In genomic region chr9:134485653-134486052, GRCh38 we compare ENCODE assay signal across 19 cellular contexts.
A peak's percentile ranks its signal among the peaks of the same experiment; 100 is the strongest.
DNase-seq lines count a peak whose midpoint lies in the region; ATAC-seq and TF ChIP-seq lines count a peak whose summit lies in the region.
"Had no signal": no experiment of that assay in that cellular context is flagged by ENCODE, and none has a peak within 500 bp of the region (broad histone marks: within the 10 kb centered on the region; RNA-seq: fewer than 3 reads in every experiment).

No MANE protein-coding gene starts in this region.

- peak; percentile 5 for DNase-seq in activated naive CD8-positive, alpha-beta T cell treated with anti-CD3 and anti-CD28 coated beads, Interleukin-2, amount 10 ng/mL, durations not matched to agents 7 days and 5 days
- no peak for DNase-seq in activated naive CD8-positive, alpha-beta T cell treated with anti-CD3 and anti-CD28 coated beads for 36 hours
- DNase-seq in ascending aorta (ENCODE audit: low spot score in 2 of 2): peak in 1 of 2 donors; percentile 37
- DNase-seq in neuronal stem cell (ENCODE audit: low spot score): no peak
- DNase-seq in tibial artery: peak in 1 of 2 donors; percentile 27
- DNase-seq in activated naive CD4-positive, alpha-beta T cell treated with Interleukin-2 at 50 U/mL for 16 hours: no peak
- no peak for DNase-seq in hepatocyte (ENCODE audit: low spot score)
- DNase-seq: 8988T, C1 segment of cervical spinal cord, DMS 273 treated with DMSO at 0.1 percent for 48 hours, GDM1, MM.1S, NCI-H1092 treated with DMSO at 0.1 percent for 48 hours, NCI-H2107, NCI-H2227 treated with DMSO at 0.1 percent for 48 hours, NCI-H524, SHP77 had no signal

- H3K9me3 Mint-ChIP-seq in activated naive CD8-positive, alpha-beta T cell treated with anti-CD3 and anti-CD28 coated beads, Interleukin-2, amount 10 ng/mL, durations not matched to agents 7 days and 5 days: no peaks in the 10 kb centered on the region
- no peaks in the 10 kb centered on the region for H3K9me3 Mint-ChIP-seq in activated naive CD8-positive, alpha-beta T cell treated with anti-CD3 and anti-CD28 coated beads for 36 hours

- H3K27ac Mint-ChIP-seq in activated naive CD8-positive, alpha-beta T cell treated with anti-CD3 and anti-CD28 coated beads, Interleukin-2, amount 10 ng/mL, durations not matched to agents 7 days and 5 days: no peak overlapping the region
- H3K27ac Mint-ChIP-seq in activated naive CD8-positive, alpha-beta T cell treated with anti-CD3 and anti-CD28 coated beads for 36 hours: no peak overlapping the region

- no peak overlapping the region for H2BK120ac ChIP-seq in neuronal stem cell (ENCODE audit: low read depth, low read length)

- H3K4me3 ChIP-seq in ascending aorta (no peak overlapping the region), neuronal stem cell (ENCODE audit: low read length in 2 of 2) (no peak overlapping the region), tibial artery (no peak overlapping the region), hepatocyte (no peak overlapping the region)

- no peaks in the 10 kb centered on the region for H3K27me3 ChIP-seq in ascending aorta
- peaks cover 0 to 48% (median 0%) of the 10 kb centered on the region in 3 experiments for H3K27me3 ChIP-seq in neuronal stem cell (ENCODE audit: control insufficient read depth in 3 of 3, insufficient read depth in 3 of 3, low read depth in 1 of 3, low read length in 3 of 3)
- H3K27me3 ChIP-seq in tibial artery: no peaks in the 10 kb centered on the region
- H3K27me3 ChIP-seq in hepatocyte: no peaks in the 10 kb centered on the region

- H3K36me3 Mint-ChIP-seq in activated naive CD8-positive, alpha-beta T cell treated with anti-CD3 and anti-CD28 coated beads, Interleukin-2, amount 10 ng/mL, durations not matched to agents 7 days and 5 days: no peaks in the 10 kb centered on the region
- H3K36me3 Mint-ChIP-seq in activated naive CD8-positive, alpha-beta T cell treated with anti-CD3 and anti-CD28 coated beads for 36 hours: no peaks in the 10 kb centered on the region

- ATAC-seq in activated naive CD8-positive, alpha-beta T cell treated with anti-CD3 and anti-CD28 coated beads, Interleukin-2, amount 10 ng/mL, durations not matched to agents 7 days and 5 days (ENCODE audit: low read depth): no peak
- ATAC-seq in GM21825 (IDR thresholded peaks at IDR 0.05; ENCODE audit: unreplicated experiment): no peak
- ATAC-seq: HepG2 had no signal

- H3K14ac ChIP-seq in neuronal stem cell (ENCODE audit: low read length): no peak overlapping the region

- no peaks in the 10 kb centered on the region for H3K9me3 ChIP-seq in ascending aorta
- no peaks in the 10 kb centered on the region for H3K9me3 ChIP-seq in neuronal stem cell (replicated peaks in 1 of 2; ENCODE audit: control insufficient read depth in 2 of 2, insufficient read depth in 1 of 2, low read depth in 1 of 2, low read length in 2 of 2)
- H3K9me3 ChIP-seq in tibial artery: no peaks in the 10 kb centered on the region
- no peaks in the 10 kb centered on the region for H3K9me3 ChIP-seq in hepatocyte (ENCODE audit: low read depth)

- H3K27ac ChIP-seq in ascending aorta (peak overlapping the region; percentile 63 to 70), neuronal stem cell (replicated peaks; ENCODE audit: low read length) (no peak overlapping the region), tibial artery (peak overlapping the region; percentile 52 to 55), hepatocyte (no peak overlapping the region)

- no peaks in the 10 kb centered on the region for H3K79me2 ChIP-seq in hepatocyte

- no peak overlapping the region for H3K4ac ChIP-seq in neuronal stem cell (ENCODE audit: low read length)

- H3K36me3 ChIP-seq in ascending aorta: no peaks in the 10 kb centered on the region
- no peaks in the 10 kb centered on the region for H3K36me3 ChIP-seq in neuronal stem cell (replicated peaks in 1 of 2; ENCODE audit: control insufficient read depth in 2 of 2, insufficient read depth in 2 of 2, low read length in 2 of 2)
- H3K36me3 ChIP-seq in tibial artery: no peaks in the 10 kb centered on the region
- H3K36me3 ChIP-seq in hepatocyte (replicated peaks; ENCODE audit: insufficient read depth, low read depth): no peaks in the 10 kb centered on the region

- peak overlapping the region; percentile 76 for H2AK5ac ChIP-seq in neuronal stem cell (ENCODE audit: low read depth, low read length)

- H3K4me2 ChIP-seq in neuronal stem cell (ENCODE audit: insufficient read depth, low read length, poor library complexity, severe bottlenecking) (no peak overlapping the region), hepatocyte (no peak overlapping the region)

- no peak overlapping the region for H3K23ac ChIP-seq in neuronal stem cell (ENCODE audit: low read depth, low read length, poor library complexity)

- H3K4me1 ChIP-seq in ascending aorta (no peaks in the 10 kb centered on the region), neuronal stem cell (ENCODE audit: control insufficient read depth in 2 of 2, insufficient read depth in 1 of 2, low read depth in 1 of 2, low read length in 2 of 2) (no peaks in the 10 kb centered on the region), tibial artery (peaks cover 0 to 8% (median 0%) of the 10 kb centered on the region in 4 donors), hepatocyte (ENCODE audit: insufficient read depth) (no peaks in the 10 kb centered on the region)

- no peaks in the 10 kb centered on the region for H3K79me1 ChIP-seq in neuronal stem cell (ENCODE audit: low read depth, low read length)

- no peaks in the 10 kb centered on the region for H3K4me1 Mint-ChIP-seq in activated naive CD8-positive, alpha-beta T cell treated with anti-CD3 and anti-CD28 coated beads, Interleukin-2, amount 10 ng/mL, durations not matched to agents 7 days and 5 days
- H3K4me1 Mint-ChIP-seq in activated naive CD8-positive, alpha-beta T cell treated with anti-CD3 and anti-CD28 coated beads for 36 hours: no peaks in the 10 kb centered on the region

- no CpG with 5 or more reads among the region's 8 CpGs for WGBS in neuronal stem cell (ENCODE audit: extremely low coverage in 2 of 2, insufficient read length in 2 of 2, insufficient replicate concordance in 1 of 2), 2 donors
- 96% methylated on average over 8 of the region's 8 CpGs for WGBS in hepatocyte (ENCODE audit: low lambda C conversion rate, missing lambda C conversion rate)

- H4K91ac ChIP-seq in neuronal stem cell (ENCODE audit: low read depth, low read length, poor library complexity): no peak overlapping the region

- no peak overlapping the region for H2BK12ac ChIP-seq in neuronal stem cell (ENCODE audit: low read length)

- H3K4me3 Mint-ChIP-seq in activated naive CD8-positive, alpha-beta T cell treated with anti-CD3 and anti-CD28 coated beads, Interleukin-2, amount 10 ng/mL, durations not matched to agents 7 days and 5 days: no peak overlapping the region
- H3K4me3 Mint-ChIP-seq in activated naive CD8-positive, alpha-beta T cell treated with anti-CD3 and anti-CD28 coated beads for 36 hours: no peak overlapping the region

- H3K18ac ChIP-seq in neuronal stem cell (ENCODE audit: low read length): peak overlapping the region; percentile 44

- intact Hi-C loops in ascending aorta (cut with DNase I): loop anchor here (5.0 kb wide), 1 partner anchor 38 kb away; no protein-coding TSS in a partner anchor
- intact Hi-C loops in tibial artery (cut with DNase I; ENCODE audit: low total_unique reads): no loop called here

- H2BK15ac ChIP-seq in neuronal stem cell (ENCODE audit: low read length): no peak overlapping the region

- TF ChIP-seq CTCF in ascending aorta (IDR thresholded peaks at IDR 0.05) (no peak), tibial artery (IDR thresholded peaks at IDR 0.05) (no peak), hepatocyte (IDR thresholded peaks at IDR 0.05; ENCODE audit: poor library complexity) (no peak)

- H4K8ac ChIP-seq in neuronal stem cell (ENCODE audit: low read depth, low read length): no peak overlapping the region

- no peaks in the 10 kb centered on the region for H4K20me1 ChIP-seq in hepatocyte (ENCODE audit: insufficient read depth, poor library complexity, severe bottlenecking)

- H2AFZ ChIP-seq in neuronal stem cell (ENCODE audit: low read length) (no peak overlapping the region), hepatocyte (no peak overlapping the region)

- H3K9me2 ChIP-seq in hepatocyte (replicated peaks; ENCODE audit: insufficient read depth): no peaks in the 10 kb centered on the region

- no peak overlapping the region for H3K9ac ChIP-seq in neuronal stem cell (ENCODE audit: low read depth, low read length, poor library complexity)

- POLR2A ChIA-PET in activated naive CD8-positive, alpha-beta T cell treated with anti-CD3 and anti-CD28 coated beads, Interleukin-2, amount 10 ng/mL, durations not matched to agents 7 days and 5 days (lab: Charles Lee): no interaction called here

- H3K27me3 Mint-ChIP-seq in activated naive CD8-positive, alpha-beta T cell treated with anti-CD3 and anti-CD28 coated beads, Interleukin-2, amount 10 ng/mL, durations not matched to agents 7 days and 5 days: no peaks in the 10 kb centered on the region
- H3K27me3 Mint-ChIP-seq in activated naive CD8-positive, alpha-beta T cell treated with anti-CD3 and anti-CD28 coated beads for 36 hours: no peaks in the 10 kb centered on the region

- peak overlapping the region; percentile 27 for H2BK5ac ChIP-seq in neuronal stem cell (ENCODE audit: low read length)

Comparison
In these comparisons a context has a peak if more than half of its experiments do, and no peak if none do; other contexts are left out.
1. H3K27ac ChIP-seq: peak in ascending aorta (2 of 2) and tibial artery (2 of 2); none in neuronal stem cell (single experiment) and hepatocyte (single experiment).